In the genomic region with DNA sequence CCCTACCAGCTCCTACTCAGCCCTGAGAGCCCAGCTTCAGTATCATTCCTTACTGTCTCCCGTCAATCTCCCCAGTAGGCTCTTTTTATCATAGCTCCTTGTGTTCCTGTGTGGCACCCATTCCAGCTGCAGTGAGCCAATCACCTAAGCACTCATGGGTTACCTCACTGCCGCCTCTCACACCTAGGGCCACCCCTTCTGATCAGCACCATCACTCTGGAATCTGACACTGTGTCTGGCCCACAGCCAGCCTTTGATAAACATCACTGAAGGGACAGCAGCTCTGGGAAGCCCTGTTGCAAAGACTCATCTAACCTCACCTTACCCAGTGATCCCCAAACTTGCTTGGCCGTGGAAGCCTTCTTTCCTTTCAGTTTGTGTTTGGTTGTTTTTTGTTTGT, we compare ENCODE assay signal across 22 cellular contexts.
DNase-seq lines count a peak whose midpoint lies in the region; ATAC-seq lines count a peak whose summit lies in the region.
"Had no signal": no experiment of that assay in that cellular context is flagged by ENCODE, and none has a peak within 500 bp of the region (broad histone marks: within the 10 kb centered on the region; RNA-seq: fewer than 3 reads in every experiment).

No MANE protein-coding gene starts in this region.

- peak; percentile 14 for DNase-seq in DMS53 (lab: John Stamatoyannopoulos, UW)
- no peak for DNase-seq in DMS53 treated with DMSO at 0.1 percent for 48 hours (lab: John Stamatoyannopoulos, UW; ENCODE audit: unreplicated experiment)
- peak; percentile 19 for DNase-seq in NCI-H510A (lab: John Stamatoyannopoulos, UW)
- peak; percentile 24 for DNase-seq in kidney tubule cell (ENCODE audit: low spot score)
- DNase-seq in stimulated activated naive CD4-positive, alpha-beta T cell (lab: John Stamatoyannopoulos, UW) = no peak
- no peak for DNase-seq in hippocampal formation (lab: John Stamatoyannopoulos, UW)
- DNase-seq in epidermal melanocyte (ENCODE audit: insufficient read length, low spot score) = no peak
- DNase-seq: 8988T; CD4-positive, CD25-positive, alpha-beta regulatory T cell; DND-41; GM23248; H9; Kasumi-1; MV-4-11; NCI-H1105; NCI-H1436 treated with DMSO at 0.1 percent for 48 hours; NCI-H187 treated with DMSO at 0.1 percent for 48 hours; NCI-H2227 treated with DMSO at 0.1 percent for 48 hours; PC-3 had no signal

- ATAC-seq in GM18858 (IDR thresholded peaks at IDR 0.05; ENCODE audit: unreplicated experiment) = no peak
- ATAC-seq: PC-3, Right ventricle myocardium inferior, SK-N-SH treated with all-trans-retinoic acid at 6 μM for 48 hours had no signal

Comparison
In these comparisons a context has a peak if more than half of its experiments do, and no peak if none do; other contexts are left out.
1. DNase-seq: peak in DMS53 (single experiment), NCI-H510A (single experiment) and kidney tubule cell (single experiment); none in DMS53 treated with DMSO at 0.1 percent for 48 hours (single experiment), stimulated activated naive CD4-positive, alpha-beta T cell (0 of 6), hippocampal formation (0 of 2) and epidermal melanocyte (single experiment).